10 cellular contexts compared by ENCODE assay signal in genomic region chr18:51739044-51739666, GRCh38.
DNase-seq lines count a peak whose midpoint lies in the region; ATAC-seq and TF ChIP-seq lines count a peak whose summit lies in the region.
"Had no signal": no experiment of that assay in that cellular context is flagged by ENCODE, and none has a peak within 500 bp of the region (broad histone marks: within the 10 kb centered on the region; RNA-seq: fewer than 3 reads in every experiment).

No MANE protein-coding gene starts in this region.

- WGBS in stomach, 5 donors, result 83 to 93% (median 92%) methylated on average over 2 of the region's 2 CpGs

- ATAC-seq in GM18909 (IDR thresholded peaks at IDR 0.05; ENCODE audit: poor library complexity, unreplicated experiment) (peak; percentile 95), GM21717 (IDR thresholded peaks at IDR 0.05; ENCODE audit: unreplicated experiment) (peak; percentile 90), HG03097 (IDR thresholded peaks at IDR 0.05; ENCODE audit: low FRiP score, unreplicated experiment) (peak; percentile 75)
- ATAC-seq in stimulated activated memory B cell treated with anti-CD40 and anti-IgM and Interleukin-4, amounts not matched to agents 10 μg/mL and 1 μg/mL and 100 μg/mL, for 72 hours, result peak; percentile 73
- ATAC-seq in activated CD8-positive, alpha-beta T cell treated with anti-CD3 and anti-CD28 coated beads, Interleukin-2, amount 10 ng/mL, durations not matched to agents 7 days and 5 days, result no peak

- POLR2A ChIA-PET in activated CD8-positive, alpha-beta T cell treated with anti-CD3 and anti-CD28 coated beads, Interleukin-2, amount 10 ng/mL, durations not matched to agents 7 days and 5 days (lab: Charles Lee), result no interaction called here

- no peaks in the 10 kb centered on the region for H3K27me3 ChIP-seq in stomach

- H3K27ac Mint-ChIP-seq in stimulated activated memory B cell treated with anti-CD40 and anti-IgM and Interleukin-4, amounts not matched to agents 10 μg/mL and 1 μg/mL and 100 μg/mL, for 72 hours, result peak overlapping the region; percentile 41
- H3K27ac Mint-ChIP-seq in activated CD8-positive, alpha-beta T cell treated with anti-CD3 and anti-CD28 coated beads, Interleukin-2, amount 10 ng/mL, durations not matched to agents 7 days and 5 days, result no peak overlapping the region
- H3K27ac Mint-ChIP-seq: activated naive CD8-positive, alpha-beta T cell treated with anti-CD3 and anti-CD28 coated beads for 36 hours had no signal

- no peaks in the 10 kb centered on the region for H3K9me3 Mint-ChIP-seq in stimulated activated memory B cell treated with anti-CD40 and anti-IgM and Interleukin-4, amounts not matched to agents 10 μg/mL and 1 μg/mL and 100 μg/mL, for 72 hours
- H3K9me3 Mint-ChIP-seq in activated CD8-positive, alpha-beta T cell treated with anti-CD3 and anti-CD28 coated beads, Interleukin-2, amount 10 ng/mL, durations not matched to agents 7 days and 5 days (ENCODE audit: insufficient read depth), result no peaks in the 10 kb centered on the region

- H3K36me3 Mint-ChIP-seq in stimulated activated memory B cell treated with anti-CD40 and anti-IgM and Interleukin-4, amounts not matched to agents 10 μg/mL and 1 μg/mL and 100 μg/mL, for 72 hours, result no peaks in the 10 kb centered on the region
- H3K36me3 Mint-ChIP-seq in activated CD8-positive, alpha-beta T cell treated with anti-CD3 and anti-CD28 coated beads, Interleukin-2, amount 10 ng/mL, durations not matched to agents 7 days and 5 days (ENCODE audit: low read depth), result no peaks in the 10 kb centered on the region
- H3K36me3 Mint-ChIP-seq: activated naive CD8-positive, alpha-beta T cell treated with anti-CD3 and anti-CD28 coated beads for 36 hours had no signal

- peaks cover 19% of the 10 kb centered on the region for H3K4me1 Mint-ChIP-seq in stimulated activated memory B cell treated with anti-CD40 and anti-IgM and Interleukin-4, amounts not matched to agents 10 μg/mL and 1 μg/mL and 100 μg/mL, for 72 hours
- H3K4me1 Mint-ChIP-seq in activated CD8-positive, alpha-beta T cell treated with anti-CD3 and anti-CD28 coated beads, Interleukin-2, amount 10 ng/mL, durations not matched to agents 7 days and 5 days (ENCODE audit: low read depth), result no peaks in the 10 kb centered on the region
- H3K4me1 Mint-ChIP-seq: activated naive CD8-positive, alpha-beta T cell treated with anti-CD3 and anti-CD28 coated beads for 36 hours had no signal

- no peaks in the 10 kb centered on the region for H3K36me3 ChIP-seq in stomach

- H3K27me3 Mint-ChIP-seq in stimulated activated memory B cell treated with anti-CD40 and anti-IgM and Interleukin-4, amounts not matched to agents 10 μg/mL and 1 μg/mL and 100 μg/mL, for 72 hours, result no peaks in the 10 kb centered on the region
- no peaks in the 10 kb centered on the region for H3K27me3 Mint-ChIP-seq in activated CD8-positive, alpha-beta T cell treated with anti-CD3 and anti-CD28 coated beads, Interleukin-2, amount 10 ng/mL, durations not matched to agents 7 days and 5 days (ENCODE audit: low read depth)

- no peaks in the 10 kb centered on the region for H3K4me1 ChIP-seq in stomach

- TF ChIP-seq POLR2A in stomach (IDR thresholded peaks at IDR 0.05), result no peak

- no peak for TF ChIP-seq EP300 in stomach (IDR thresholded peaks at IDR 0.05)

- no peak overlapping the region for H3K4me3 ChIP-seq in stomach
- H3K4me3 ChIP-seq: PC-9 had no signal

- CTCF ChIA-PET in activated CD8-positive, alpha-beta T cell treated with anti-CD3 and anti-CD28 coated beads, Interleukin-2, amount 10 ng/mL, durations not matched to agents 7 days and 5 days (lab: Charles Lee), result no interaction called here

- TF ChIP-seq CTCF in stomach (IDR thresholded peaks at IDR 0.05), result no peak

- peaks cover 0 to 13% (median 2%) of the 10 kb centered on the region in 4 donors for H3K9me3 ChIP-seq in stomach

- intact Hi-C loops in stomach (cut with DNase I; ENCODE audit: low total_unique reads), result no loop called here

- H3K27ac ChIP-seq in stomach (no peak overlapping the region), substantia nigra (ENCODE audit: low read depth, low read length, poor library complexity, severe bottlenecking) (no peak overlapping the region)
- H3K27ac ChIP-seq: PC-9 had no signal

- DNase-seq in germinal center (ENCODE audit: low spot score), result no peak
- DNase-seq in activated CD8-positive, alpha-beta T cell treated with anti-CD3 and anti-CD28 coated beads, Interleukin-2, amount 10 ng/mL, durations not matched to agents 7 days and 5 days, result no peak
- no peak for DNase-seq in stomach
- DNase-seq in substantia nigra (lab: John Stamatoyannopoulos, UW), result no peak
- DNase-seq: activated naive CD8-positive, alpha-beta T cell treated with anti-CD3 and anti-CD28 coated beads for 36 hours; PC-9 had no signal

- H3K4me3 Mint-ChIP-seq in stimulated activated memory B cell treated with anti-CD40 and anti-IgM and Interleukin-4, amounts not matched to agents 10 μg/mL and 1 μg/mL and 100 μg/mL, for 72 hours, result peak overlapping the region; percentile 12
- no peak overlapping the region for H3K4me3 Mint-ChIP-seq in activated CD8-positive, alpha-beta T cell treated with anti-CD3 and anti-CD28 coated beads, Interleukin-2, amount 10 ng/mL, durations not matched to agents 7 days and 5 days
- H3K4me3 Mint-ChIP-seq: activated naive CD8-positive, alpha-beta T cell treated with anti-CD3 and anti-CD28 coated beads for 36 hours had no signal
